17 cellular contexts compared by ENCODE assay signal in the genomic region with DNA sequence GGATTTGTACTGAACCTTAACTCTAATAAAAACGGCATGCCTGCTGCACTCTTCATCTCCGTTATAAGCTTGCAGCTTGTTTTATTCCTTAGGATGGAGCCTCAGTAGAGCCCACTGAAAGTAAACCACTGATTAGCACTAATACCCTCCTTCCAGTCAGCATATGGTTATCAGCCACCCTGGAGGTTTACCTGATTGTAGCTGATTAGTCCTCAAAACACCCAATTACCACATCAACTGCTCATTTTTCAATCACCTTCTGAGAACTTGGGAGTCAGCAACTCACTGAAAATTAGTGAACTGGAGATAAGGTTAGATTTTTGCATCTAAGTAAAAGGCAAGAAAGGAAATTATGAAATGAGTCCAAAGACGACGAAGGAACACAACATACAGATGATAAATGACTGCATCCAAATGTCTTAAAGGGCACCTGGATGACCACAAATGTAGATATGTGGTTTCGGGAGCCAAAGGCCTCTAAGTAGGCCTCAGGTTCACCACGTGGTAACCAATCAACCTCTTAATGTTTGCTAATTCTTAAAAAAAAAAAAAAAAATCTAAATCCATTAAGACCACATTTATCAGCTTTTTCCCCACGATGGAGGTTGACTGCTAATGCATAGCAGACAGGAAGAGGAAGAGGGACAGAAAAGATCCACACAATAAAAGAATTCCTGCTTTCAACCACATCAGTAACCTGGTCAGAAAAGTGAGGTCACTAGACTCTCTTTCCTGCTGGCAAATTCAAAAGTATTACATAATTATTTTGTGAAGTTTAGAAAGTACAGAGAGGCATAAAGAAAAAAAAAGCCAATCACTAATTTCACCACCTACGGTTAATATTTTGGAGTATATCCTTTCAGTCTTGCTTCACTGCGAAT. TPM values are rescaled to one million over a fixed set of nuclear protein-coding genes. Genes with fewer than 3 reads are reported as not detected.
A peak's percentile ranks its signal among the peaks of the same experiment; 100 is the strongest.
DNase-seq lines count a peak whose midpoint lies in the region; ATAC-seq, FAIRE-seq and TF ChIP-seq lines count a peak whose summit lies in the region.
"Had no signal": no experiment of that assay in that cellular context is flagged by ENCODE, and none has a peak within 500 bp of the region (broad histone marks: within the 10 kb centered on the region; RNA-seq: fewer than 3 reads in every experiment).

No MANE protein-coding gene starts in this region.

- CTCF ChIA-PET in K562 (lab: Yijun Ruan, JAX; ENCODE audit: low intra/inter-chr PET ratio) = no interaction called here

- DNase-seq in Jurkat, Clone E6-1 (ENCODE audit: low read depth, low spot score) = peak; percentile 69
- peak in 1 of 4 experiments; percentile 19 for DNase-seq in K562 (ENCODE audit: extremely low read depth in 1 of 4, low spot score in 3 of 4)
- DNase-seq in mesothelial cell of epicardium (ENCODE audit: low spot score in 2 of 2, unreplicated experiment in 2 of 2) = no peak
- DNase-seq in glomerular visceral epithelial cell (ENCODE audit: extremely low spot score) = no peak
- no peak for DNase-seq in 8988T
- DNase-seq in NCI-H1417 (lab: John Stamatoyannopoulos, UW) = no peak
- DNase-seq: activated CD4-positive, alpha-beta T cell treated with anti-CD3 and anti-CD28 coated beads, Interleukin-2, amount 10 ng/mL, durations not matched to agents 24 days and 14 days; activated T-cell treated with anti-CD3 and anti-CD28 coated beads, Interleukin-2, amount 50 U/mL, for 48 hours; DMS153; glutamatergic neuron; NCI-H1105 treated with DMSO at 0.1 percent for 48 hours; NCI-H345; OCI-M1; stimulated activated naive CD4-positive, alpha-beta T cell had no signal

- H3K4me3 Mint-ChIP-seq in mesothelial cell of epicardium = no peak overlapping the region
- H3K4me3 Mint-ChIP-seq: activated CD4-positive, alpha-beta T cell treated with anti-CD3 and anti-CD28 coated beads, Interleukin-2, amount 10 ng/mL, durations not matched to agents 24 days and 14 days had no signal

- H3K4me2 ChIP-seq in BLaER1 = peak overlapping the region; percentile 25
- no peak overlapping the region for H3K4me2 ChIP-seq in K562 (ENCODE audit: insufficient read depth, low read length)

- peaks cover 5% of the 10 kb centered on the region for H3K36me3 Mint-ChIP-seq in mesothelial cell of epicardium

- H3K9me3 ChIP-seq in BLaER1 = no peaks in the 10 kb centered on the region
- no peaks in the 10 kb centered on the region for H3K9me3 ChIP-seq in K562 (replicated peaks; ENCODE audit: control insufficient read depth, insufficient read depth, low read depth, low read length)
- H3K9me3 ChIP-seq: SJSA1 had no signal

- H3K9me1 ChIP-seq in K562 (ENCODE audit: control insufficient read depth, insufficient read depth, low read length) = peaks cover 4% of the 10 kb centered on the region

- TF ChIP-seq POLR2A in K562 (conservative IDR thresholded peaks at IDR 0.05) = no peak

- peaks cover 3% of the 10 kb centered on the region for H3K9me3 Mint-ChIP-seq in mesothelial cell of epicardium
- H3K9me3 Mint-ChIP-seq: activated CD4-positive, alpha-beta T cell treated with anti-CD3 and anti-CD28 coated beads, Interleukin-2, amount 10 ng/mL, durations not matched to agents 24 days and 14 days had no signal

- H3K27ac ChIP-seq in BLaER1 = no peak overlapping the region
- H3K27ac ChIP-seq in K562 (ENCODE audit: extremely low read depth, low read depth, low read length) = no peak overlapping the region

- H3K79me2 ChIP-seq in K562 (ENCODE audit: control insufficient read depth, insufficient read depth, low read length) = 0 out of 3 replicates have a peak, but pooled peaks cover 3% of the 10 kb centered on the region

- intact Hi-C loops in K562 (cut with micrococcal nuclease) = no loop called here

- H3K9ac ChIP-seq in BLaER1 (no peak overlapping the region), K562 (ENCODE audit: insufficient read depth in 1 of 2, low read depth in 2 of 2, low read length in 2 of 2) (no peak overlapping the region)

- FAIRE-seq in K562 (lab: Jason Lieb, UNC) = peak; percentile 56

- ATAC-seq in K562 = no peak
- no peak for ATAC-seq in GM18868 (IDR thresholded peaks at IDR 0.05; ENCODE audit: unreplicated experiment)

- H3K4me3 ChIP-seq in BLaER1 (no peak overlapping the region), K562 (no peak overlapping the region)
- H3K4me3 ChIP-seq in Jurkat, Clone E6-1 (ENCODE audit: low read length) = no peak overlapping the region
- H3K4me3 ChIP-seq: SJSA1 had no signal

- H2AFZ ChIP-seq in K562 (ENCODE audit: low read depth, low read length) = no peak overlapping the region

- no peaks in the 10 kb centered on the region for H3K27me3 Mint-ChIP-seq in mesothelial cell of epicardium (ENCODE audit: low read depth)
- H3K27me3 Mint-ChIP-seq: activated CD4-positive, alpha-beta T cell treated with anti-CD3 and anti-CD28 coated beads, Interleukin-2, amount 10 ng/mL, durations not matched to agents 24 days and 14 days had no signal

- peaks cover 20% of the 10 kb centered on the region for H3K4me1 ChIP-seq in BLaER1
- peaks cover 6 to 14% of the 10 kb centered on the region in 2 experiments; a peak in 4 of 5 replicates for H3K4me1 ChIP-seq in K562 (replicated peaks in 1 of 2; ENCODE audit: control insufficient read depth in 2 of 2, insufficient read depth in 2 of 2, low read length in 2 of 2)

- H3K27me3 ChIP-seq in BLaER1 = no peaks in the 10 kb centered on the region
- H3K27me3 ChIP-seq in K562 (ENCODE audit: control insufficient read depth in 2 of 2, insufficient read depth in 2 of 2, low read length in 2 of 2) = no peaks in the 10 kb centered on the region
- H3K27me3 ChIP-seq: SJSA1 had no signal

- 0 out of 2 replicates have a peak, but pooled peaks have one; percentile 16 for TF ChIP-seq EP300 in K562 (IDR thresholded peaks at IDR 0.05; ENCODE audit: low read length)

- H3K4me1 Mint-ChIP-seq in mesothelial cell of epicardium = peaks cover 40% of the 10 kb centered on the region

- H4K20me1 ChIP-seq in BLaER1 = peaks cover 36% of the 10 kb centered on the region; the same call in 1 of the 2 replicates
- peaks cover 12% of the 10 kb centered on the region; the same call in 1 of the 2 replicates for H4K20me1 ChIP-seq in K562 (replicated peaks; ENCODE audit: control insufficient read depth, insufficient read depth, low read length)

- TF ChIP-seq CTCF in K562 (IDR thresholded peaks at IDR 0.05 in 2 of 3, conservative IDR thresholded peaks at IDR 0.05 in 1 of 3; ENCODE audit: insufficient read depth in 2 of 3, low read depth in 1 of 3, low read length in 3 of 3) (no peak), mesothelial cell of epicardium (IDR thresholded peaks at IDR 0.05; ENCODE audit: unreplicated experiment) (no peak)

- peak overlapping the region; percentile 57 for H3K27ac Mint-ChIP-seq in mesothelial cell of epicardium
- H3K27ac Mint-ChIP-seq: activated CD4-positive, alpha-beta T cell treated with anti-CD3 and anti-CD28 coated beads, Interleukin-2, amount 10 ng/mL, durations not matched to agents 24 days and 14 days had no signal

- no peak for TF ChIP-seq RAD21 in K562 (CRISPR knock-in tag; conservative IDR thresholded peaks at IDR 0.05 in 1 of 2, IDR thresholded peaks at IDR 0.05 in 1 of 2)

- POLR2A ChIA-PET in K562 (lab: Yijun Ruan, JAX) = interaction anchor here (0.6 kb wide), 1 partner anchor 1154 kb away, joined by 4 read pairs; a partner anchor contains a TSS

- in situ Hi-C loops in K562 (cut with MboI) = no loop called here

- BruUV-seq in K562 (replicated peaks; lab: Mats Ljungman, UMichigan) = no TSS peak

- H3K36me3 ChIP-seq in BLaER1 = 0 out of 2 replicates have a peak, but pooled peaks cover 4% of the 10 kb centered on the region
- H3K36me3 ChIP-seq in K562 (ENCODE audit: control insufficient read depth, insufficient read depth, low read length) = no peaks in the 10 kb centered on the region
- H3K36me3 ChIP-seq: SJSA1 had no signal

- WGBS in K562 (ENCODE audit: insufficient coverage, low coverage, missing lambda C conversion rate) = 33% methylated on average over 9 of the region's 9 CpGs

RNA-seq across cellular contexts. Expression of a gene that starts 28.0 kb away (rescaled TPM):
- polyA plus RNA-seq in Jurkat, Clone E6-1 (2012; ENCODE audit: insufficient read depth, insufficient read length) = 2.1 TPM
- total RNA-seq in K562 (2011; cell fraction: chromatin; rRNA removed; ENCODE audit: low replicate concordance) = 8.4 and 10.3 TPM in 2 replicates
- 4.1 and 4.8 TPM in 2 replicates for total RNA-seq in K562 (2011; cell fraction: nucleolus; rRNA removed)
- 9.6 and 13.8 TPM in 2 replicates for total RNA-seq in K562 (2011; cell fraction: nucleoplasm; rRNA removed)
- total RNA-seq in K562 (2014; rRNA removed) (2.2 TPM in 2 replicates), K562 (2014; rRNA removed; fragmentation: Illumina TruSeq; extraction: Trizol) (2.2 and 3.2 TPM in 2 replicates), K562 (2015; rRNA removed; fragmentation: Illumina TruSeq; extraction: Trizol) (2.9 and 3.5 TPM in 2 replicates), K562 (2021) (3.8 and 4.7 TPM in 2 replicates), mesothelial cell of epicardium (10.8 to 12.4 TPM (median 12.0 TPM) in 3 replicates)
- polyA plus RNA-seq in K562 (2011; rRNA removed) (2.6 and 3.1 TPM in 2 replicates), K562 (2014; fragmentation: Illumina TruSeq; extraction: Trizol) (1.4 and 1.6 TPM in 2 replicates), K562 (2014; fragmentation: Nextera tagmentation; extraction: Ambion mirVana) (1 to 10 TPM; 1.0 to 1.9 TPM), K562 (2014; rRNA removed) (1.8 and 2.4 TPM in 2 replicates)
- polyA plus RNA-seq in K562 (2011; cell fraction: cytosol; rRNA removed) = 1.3 and 1.8 TPM in 2 replicates
- 5.6 and 5.7 TPM in 2 replicates for polyA plus RNA-seq in K562 (2011; cell fraction: nucleus; rRNA removed)
- 1.8 and 2.8 TPM in 2 replicates for polyA plus RNA-seq in K562 (2012)
- 5.3 and 6.9 TPM in 2 replicates for polyA minus RNA-seq in K562 (2011; rRNA and poly(A)+ RNA removed)
- polyA minus RNA-seq in K562 (2011; cell fraction: cytosol; rRNA and poly(A)+ RNA removed) = 2.7 and 3.2 TPM in 2 replicates
- polyA minus RNA-seq in K562 (2011; cell fraction: nucleus; rRNA and poly(A)+ RNA removed) = 3.9 and 6.3 TPM in 2 replicates

RNA-seq across cellular contexts. Expression of a gene that starts 28.4 kb away (rescaled TPM):
- polyA plus RNA-seq in Jurkat, Clone E6-1 (2012; ENCODE audit: insufficient read depth, insufficient read length) = 29.9 TPM
- total RNA-seq in K562 (2011; cell fraction: chromatin; rRNA removed; ENCODE audit: low replicate concordance) = 5.6 and 11.9 TPM in 2 replicates
- total RNA-seq in K562 (2011; cell fraction: nucleolus; rRNA removed) = 3.3 and 3.7 TPM in 2 replicates
- total RNA-seq in K562 (2011; cell fraction: nucleoplasm; rRNA removed) = 8.4 and 14.1 TPM in 2 replicates
- 22.0 and 32.7 TPM in 2 replicates for total RNA-seq in K562 (2014; rRNA removed)
- 26.2 and 28.2 TPM in 2 replicates for total RNA-seq in K562 (2014; rRNA removed; fragmentation: Illumina TruSeq; extraction: Trizol)
- 26.0 and 26.5 TPM in 2 replicates for total RNA-seq in K562 (2015; rRNA removed; fragmentation: Illumina TruSeq; extraction: Trizol)
- 17.5 and 18.9 TPM in 2 replicates for total RNA-seq in K562 (2021)
- polyA plus RNA-seq in K562 (2011; rRNA removed) = 26.9 and 32.7 TPM in 2 replicates
- polyA plus RNA-seq in K562 (2011; cell fraction: cytosol; rRNA removed) = 9.0 and 16.7 TPM in 2 replicates
- polyA plus RNA-seq in K562 (2011; cell fraction: nucleus; rRNA removed) = 7.8 and 12.3 TPM in 2 replicates
- polyA plus RNA-seq in K562 (2012) = 24.3 and 54.4 TPM in 2 replicates
- 36.9 and 40.2 TPM in 2 replicates for polyA plus RNA-seq in K562 (2014; fragmentation: Illumina TruSeq; extraction: Trizol)
- polyA plus RNA-seq in K562 (2014; fragmentation: Nextera tagmentation; extraction: Ambion mirVana) = 10 to 100 TPM; 40.0 to 44.1 TPM
- 26.3 and 27.3 TPM in 2 replicates for polyA plus RNA-seq in K562 (2014; rRNA removed)
- polyA minus RNA-seq in K562 (2011; rRNA and poly(A)+ RNA removed) = 18.1 and 18.9 TPM in 2 replicates
- 5.5 and 9.6 TPM in 2 replicates for polyA minus RNA-seq in K562 (2011; cell fraction: cytosol; rRNA and poly(A)+ RNA removed)
- 2.6 and 5.8 TPM in 2 replicates for polyA minus RNA-seq in K562 (2011; cell fraction: nucleus; rRNA and poly(A)+ RNA removed)
- total RNA-seq in mesothelial cell of epicardium = 14.7 to 16.0 TPM (median 15.9 TPM) in 3 replicates
